ENCODE assay signal across 1 cellular context in the genomic region with DNA sequence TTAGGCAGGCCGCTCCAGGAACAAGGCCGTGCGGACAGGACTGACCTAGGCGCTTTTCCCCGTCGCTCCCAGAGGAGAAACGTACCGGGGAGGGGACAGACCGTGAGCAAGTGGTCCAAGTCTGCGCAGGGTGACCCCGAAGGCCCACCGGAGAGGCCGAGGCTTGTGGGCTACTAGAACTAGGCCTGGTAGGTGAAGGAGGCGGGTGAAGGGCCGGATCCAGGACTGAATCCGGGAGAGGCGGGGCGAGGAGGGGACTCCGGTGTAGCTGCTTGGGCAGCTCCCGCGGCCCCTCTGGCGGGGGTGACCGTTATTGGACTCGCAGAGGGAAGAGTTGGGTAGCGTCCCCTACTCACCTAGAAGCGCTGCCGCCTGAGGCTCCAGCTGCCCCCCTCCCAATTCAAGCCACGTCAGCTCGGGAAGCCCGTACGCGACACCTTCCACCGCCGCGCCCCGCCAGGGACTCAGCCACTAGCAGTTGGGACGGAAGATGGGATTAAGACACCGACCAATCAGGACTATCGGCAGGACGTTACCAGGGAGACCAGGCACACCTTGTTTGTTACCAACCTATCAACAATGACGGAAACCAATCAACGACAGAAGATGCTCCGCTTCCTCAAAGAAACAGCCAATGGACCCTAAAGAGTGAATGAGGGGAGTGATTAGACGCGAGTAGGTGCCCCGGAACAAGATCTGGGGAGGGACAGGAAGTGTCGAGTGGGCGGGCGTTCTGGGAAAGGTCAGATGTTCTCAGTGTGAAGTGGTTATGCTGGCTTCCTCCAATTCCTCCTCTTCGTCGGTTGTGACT.
TF ChIP-seq lines count a peak whose summit lies in the region.

Gene GOLGB1, minus strand, starts transcription at position 466 of the 811 bp plus-strand sequence. CDS start 18,770 bp downstream, outside the sequence.

TF ChIP-seq in K562, 482 proteins besides CTCF, POLR2A, EP300 and RAD21 (continued from another document and continues in another):
- TF ChIP-seq CHD7 (IDR thresholded peaks at IDR 0.05; ENCODE audit: low read depth, low read length) = no peak
- no peak for TF ChIP-seq CEBPB (tag; IDR thresholded peaks at IDR 0.05)
- no peak for TF ChIP-seq SLC30A9 (CRISPR knock-in tag; IDR thresholded peaks at IDR 0.05)
- no peak for TF ChIP-seq KDM1A (IDR thresholded peaks at IDR 0.05)
- 0 out of 2 replicates have a peak, but pooled peaks have one; percentile 19 for TF ChIP-seq THAP7 (CRISPR knock-in tag; IDR thresholded peaks at IDR 0.05)
- TF ChIP-seq ATF2 (CRISPR knock-in tag; IDR thresholded peaks at IDR 0.05) = no peak
- TF ChIP-seq HDGF (IDR thresholded peaks at IDR 0.05) = no peak
- no peak for TF ChIP-seq ZFP36 (IDR thresholded peaks at IDR 0.05; ENCODE audit: low read depth, low read length, partially characterized antibody)
- no peak for TF ChIP-seq ZBTB1 (CRISPR knock-in tag; IDR thresholded peaks at IDR 0.05; ENCODE audit: borderline replicate concordance, low read depth)
- peak in 1 of 2 experiments; percentile 26; a peak in 1 of 4 replicates for TF ChIP-seq SIN3A (IDR thresholded peaks at IDR 0.05; ENCODE audit: borderline replicate concordance in 2 of 2, control insufficient read depth in 1 of 2, low read depth in 2 of 2, low read length in 2 of 2)
- TF ChIP-seq THAP12 (CRISPR knock-in tag; IDR thresholded peaks at IDR 0.05) = peak; percentile 64; the same call in 1 of the 2 replicates
- TF ChIP-seq ZNF146 (CRISPR knock-in tag; IDR thresholded peaks at IDR 0.05; ENCODE audit: unreplicated experiment) = no peak
- TF ChIP-seq, protein P1, sequence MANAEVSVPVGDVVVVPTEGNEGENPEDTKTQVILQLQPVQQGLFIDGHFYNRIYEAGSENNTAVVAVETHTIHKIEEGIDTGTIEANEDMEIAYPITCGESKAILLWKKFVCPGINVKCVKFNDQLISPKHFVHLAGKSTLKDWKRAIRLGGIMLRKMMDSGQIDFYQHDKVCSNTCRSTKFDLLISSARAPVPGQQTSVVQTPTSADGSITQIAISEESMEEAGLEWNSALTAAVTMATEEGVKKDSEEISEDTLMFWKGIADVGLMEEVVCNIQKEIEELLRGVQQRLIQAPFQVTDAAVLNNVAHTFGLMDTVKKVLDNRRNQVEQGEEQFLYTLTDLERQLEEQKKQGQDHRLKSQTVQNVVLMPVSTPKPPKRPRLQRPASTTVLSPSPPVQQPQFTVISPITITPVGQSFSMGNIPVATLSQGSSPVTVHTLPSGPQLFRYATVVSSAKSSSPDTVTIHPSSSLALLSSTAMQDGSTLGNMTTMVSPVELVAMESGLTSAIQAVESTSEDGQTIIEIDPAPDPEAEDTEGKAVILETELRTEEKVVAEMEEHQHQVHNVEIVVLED (CRISPR knock-in tag; IDR thresholded peaks at IDR 0.05) = no peak
- no peak for TF ChIP-seq SMAD2 (IDR thresholded peaks at IDR 0.05; ENCODE audit: low read depth, low read length)
- TF ChIP-seq ELK1 (CRISPR knock-in tag; IDR thresholded peaks at IDR 0.05) = no peak
- no peak for TF ChIP-seq ARID2 (IDR thresholded peaks at IDR 0.05)
- TF ChIP-seq ZNF3 (CRISPR knock-in tag; IDR thresholded peaks at IDR 0.05) = no peak
- TF ChIP-seq KLF10 (CRISPR knock-in tag; IDR thresholded peaks at IDR 0.05) = no peak
- peak; percentile 52 to 57 for TF ChIP-seq NRF1 (conservative IDR thresholded peaks at IDR 0.05 in 1 of 2, IDR thresholded peaks at IDR 0.05 in 1 of 2)
- TF ChIP-seq ZNF134 (CRISPR knock-in tag; conservative IDR thresholded peaks at IDR 0.05) = no peak
- TF ChIP-seq TRIM25 (IDR thresholded peaks at IDR 0.05; ENCODE audit: borderline replicate concordance) = no peak
- no peak for TF ChIP-seq LARP7 (IDR thresholded peaks at IDR 0.05)
- peak; percentile 55 for TF ChIP-seq EGR1 (conservative IDR thresholded peaks at IDR 0.05)
- TF ChIP-seq ZNF586 (CRISPR knock-in tag; conservative IDR thresholded peaks at IDR 0.05) = no peak
- TF ChIP-seq, protein P2, sequence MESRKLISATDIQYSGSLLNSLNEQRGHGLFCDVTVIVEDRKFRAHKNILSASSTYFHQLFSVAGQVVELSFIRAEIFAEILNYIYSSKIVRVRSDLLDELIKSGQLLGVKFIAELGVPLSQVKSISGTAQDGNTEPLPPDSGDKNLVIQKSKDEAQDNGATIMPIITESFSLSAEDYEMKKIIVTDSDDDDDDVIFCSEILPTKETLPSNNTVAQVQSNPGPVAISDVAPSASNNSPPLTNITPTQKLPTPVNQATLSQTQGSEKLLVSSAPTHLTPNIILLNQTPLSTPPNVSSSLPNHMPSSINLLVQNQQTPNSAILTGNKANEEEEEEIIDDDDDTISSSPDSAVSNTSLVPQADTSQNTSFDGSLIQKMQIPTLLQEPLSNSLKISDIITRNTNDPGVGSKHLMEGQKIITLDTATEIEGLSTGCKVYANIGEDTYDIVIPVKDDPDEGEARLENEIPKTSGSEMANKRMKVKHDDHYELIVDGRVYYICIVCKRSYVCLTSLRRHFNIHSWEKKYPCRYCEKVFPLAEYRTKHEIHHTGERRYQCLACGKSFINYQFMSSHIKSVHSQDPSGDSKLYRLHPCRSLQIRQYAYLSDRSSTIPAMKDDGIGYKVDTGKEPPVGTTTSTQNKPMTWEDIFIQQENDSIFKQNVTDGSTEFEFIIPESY (CRISPR knock-in tag; IDR thresholded peaks at IDR 0.05) = no peak
- no peak for TF ChIP-seq MYBL2 (IDR thresholded peaks at IDR 0.05; ENCODE audit: low read depth)
- TF ChIP-seq MYBL2 (CRISPR knock-in tag; IDR thresholded peaks at IDR 0.05; ENCODE audit: borderline replicate concordance) = no peak
- TF ChIP-seq HMGN3 (IDR thresholded peaks at IDR 0.05; ENCODE audit: borderline replicate concordance, extremely low read depth, insufficient read length, low read depth, low read length) = no peak
- TF ChIP-seq PHF20 (IDR thresholded peaks at IDR 0.05; ENCODE audit: partially characterized antibody) = peak; percentile 76
- TF ChIP-seq RFX7 (CRISPR knock-in tag; IDR thresholded peaks at IDR 0.05) = no peak
